10 cellular contexts compared by ENCODE assay signal in the genomic region with DNA sequence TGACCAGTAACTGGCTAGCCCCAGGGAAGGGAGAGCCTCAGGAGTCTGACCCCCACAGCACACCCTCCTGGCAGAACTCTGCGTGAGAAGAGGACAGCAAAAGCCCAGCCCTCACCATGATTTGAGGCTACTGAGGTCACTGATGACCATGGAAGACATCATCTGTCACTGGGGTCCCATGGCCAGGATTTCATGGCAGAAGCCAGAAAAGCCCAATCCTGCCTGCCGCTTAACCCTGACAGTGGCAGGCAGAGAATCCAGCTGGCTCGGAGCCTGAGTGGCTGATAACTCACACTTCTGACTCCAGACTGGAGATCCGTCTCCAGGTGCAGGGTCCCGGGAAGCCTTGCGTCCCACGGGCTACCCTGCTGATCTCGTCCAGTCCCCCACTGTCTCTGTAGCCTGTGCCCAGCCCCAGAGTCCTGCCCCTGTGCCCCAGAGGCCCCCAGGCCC. TPM values are rescaled to one million over a fixed set of nuclear protein-coding genes. Genes with fewer than 3 reads are reported as not detected.
A peak's percentile ranks its signal among the peaks of the same experiment; 100 is the strongest.
DNase-seq lines count a peak whose midpoint lies in the region; ATAC-seq, FAIRE-seq and TF ChIP-seq lines count a peak whose summit lies in the region.
"Had no signal": no experiment of that assay in that cellular context is flagged by ENCODE, and none has a peak within 500 bp of the region (broad histone marks: within the 10 kb centered on the region; RNA-seq: fewer than 3 reads in every experiment).

No MANE protein-coding gene starts in this region.

- in situ Hi-C loops in mammary epithelial cell (cut with MboI; ENCODE audit: low sequenced_read_pairs in 2 of 2) = no loop called here

- WGBS in mammary epithelial cell (ENCODE audit: low coverage, missing lambda C conversion rate) = 47% methylated on average over 4 of the region's 8 CpGs

- no TSS peak for BruUV-seq in mammary epithelial cell (replicated peaks; lab: Mats Ljungman, UMichigan)

- H4K20me1 ChIP-seq in mammary epithelial cell (ENCODE audit: insufficient read depth, low read length) = no peaks in the 10 kb centered on the region

- no peak overlapping the region for H3K9ac ChIP-seq in mammary epithelial cell (ENCODE audit: insufficient read depth, low read length)

- ATAC-seq in lower lobe of right lung = no peak

- intact Hi-C loops in mammary epithelial cell (cut with micrococcal nuclease) (loop anchor here (2.0 kb wide), 1 partner anchor 23 kb away; no protein-coding TSS in a partner anchor), lower lobe of right lung (cut with DNase I) (no loop called here)

- H3K4me2 ChIP-seq in mammary epithelial cell (ENCODE audit: insufficient read depth, low read depth, low read length) = peak overlapping the region; percentile 89

- H3K27ac ChIP-seq in 22Rv1 (0 out of 2 replicates have a peak overlapping the region, but pooled peaks have one; percentile 25), mammary epithelial cell (ENCODE audit: insufficient read depth, low read depth, low read length) (no peak overlapping the region), lower lobe of right lung (peak overlapping the region; percentile 57)

- no peaks in the 10 kb centered on the region for H3K36me3 ChIP-seq in mammary epithelial cell (ENCODE audit: insufficient read depth, low read length)
- peaks cover under 1% of the 10 kb centered on the region for H3K36me3 ChIP-seq in lower lobe of right lung

- dilution Hi-C loops in mammary epithelial cell (cut with HindIII; ENCODE audit: low sequenced_read_pairs) = no loop called here

- H3K79me2 ChIP-seq in mammary epithelial cell (ENCODE audit: insufficient read depth, low read length) = no peaks in the 10 kb centered on the region

- peak overlapping the region; percentile 77 for H2AFZ ChIP-seq in mammary epithelial cell (ENCODE audit: low read depth, low read length)

- CTCF ChIA-PET in mammary epithelial cell (lab: Charles Lee; ENCODE audit: low non-redundant PET) = interaction anchor here (0.7 kb wide), 1 partner anchor 218 kb away, joined by 3 read pairs; no protein-coding TSS in a partner anchor

- peaks cover 10% of the 10 kb centered on the region for H3K4me1 ChIP-seq in mammary epithelial cell (ENCODE audit: insufficient read depth, low read length)
- H3K4me1 ChIP-seq in lower lobe of right lung = peaks cover 22% of the 10 kb centered on the region

- H3K9me3 ChIP-seq in mammary epithelial cell (replicated peaks; ENCODE audit: insufficient read depth, low read length) (no peaks in the 10 kb centered on the region), lower lobe of right lung (no peaks in the 10 kb centered on the region)

- DNase-seq in HTR-8/SVneo (ENCODE audit: insufficient read length, low spot score) (peak; percentile 28), mammary epithelial cell (no peak), lower lobe of right lung (no peak), cerebellar nuclear complex (lab: John Stamatoyannopoulos, UW) (no peak)
- no peak for DNase-seq in stimulated activated CD4-positive, alpha-beta T cell treated with anti-CD3 and anti-CD28 coated beads, Interleukin-15, amount 100 ng/mL, for 24 hours
- no peak for DNase-seq in activated naive CD4-positive, alpha-beta T cell (lab: John Stamatoyannopoulos, UW)
- no peak for DNase-seq in activated CD4-positive, alpha-beta T cell treated with anti-CD3 and anti-CD28 coated beads for 4 hours

- TF ChIP-seq CTCF in 22Rv1 (IDR thresholded peaks at IDR 0.05) = no peak
- TF ChIP-seq CTCF in mammary epithelial cell (conservative IDR thresholded peaks at IDR 0.05 in 1 of 2, IDR thresholded peaks at IDR 0.05 in 1 of 2; ENCODE audit: extremely low read depth in 1 of 2, insufficient read depth in 1 of 2, low read depth in 1 of 2, low read length in 2 of 2) = no peak
- TF ChIP-seq CTCF in lower lobe of right lung (IDR thresholded peaks at IDR 0.05) = no peak

- no peaks in the 10 kb centered on the region for H3K27me3 ChIP-seq in mammary epithelial cell (ENCODE audit: insufficient read depth, low read length)
- H3K27me3 ChIP-seq in lower lobe of right lung (ENCODE audit: low read depth) = no peaks in the 10 kb centered on the region

- H3K4me3 ChIP-seq in mammary epithelial cell (replicated peaks in 1 of 3; ENCODE audit: insufficient read depth in 1 of 3, low read depth in 2 of 3, low read length in 3 of 3) = peak overlapping the region in 1 of 3 experiments; percentile 20
- H3K4me3 ChIP-seq in lower lobe of right lung = peak overlapping the region; percentile 51

- FAIRE-seq in HTR-8/SVneo (lab: Jason Lieb, UNC) = peak; percentile 65

RNA-seq across cellular contexts. Expression of a gene that starts 17.5 kb away (rescaled TPM):
- under 1 TPM; under 0.01 to 0.19 TPM for total RNA-seq in mammary epithelial cell
- not detected for polyA plus RNA-seq in mammary epithelial cell
- polyA minus RNA-seq in mammary epithelial cell = not detected
- total RNA-seq in lower lobe of right lung = 0.83 TPM
- total RNA-seq: activated CD8-positive, alpha-beta T cell treated with anti-CD3 and anti-CD28 coated beads for 36 hours had no signal

RNA-seq across cellular contexts. Expression of a gene that starts 30.6 kb away (rescaled TPM):
- total RNA-seq in mammary epithelial cell (10 to 100 TPM; 18.0 to 25.7 TPM), lower lobe of right lung (12.6 TPM)
- polyA plus RNA-seq in mammary epithelial cell = 20.1 TPM
- polyA minus RNA-seq in mammary epithelial cell = 14.3 TPM

RNA-seq across cellular contexts. Expression of a gene that starts 51.3 kb away (rescaled TPM):
- total RNA-seq in mammary epithelial cell (not detected), lower lobe of right lung (not detected)
- not detected for polyA plus RNA-seq in mammary epithelial cell
- not detected for polyA minus RNA-seq in mammary epithelial cell
- total RNA-seq: activated CD8-positive, alpha-beta T cell treated with anti-CD3 and anti-CD28 coated beads for 36 hours; dermis blood vessel endothelial cell had no signal
